Comparison of ENCODE assay signal across 24 cellular contexts in the genomic region with DNA sequence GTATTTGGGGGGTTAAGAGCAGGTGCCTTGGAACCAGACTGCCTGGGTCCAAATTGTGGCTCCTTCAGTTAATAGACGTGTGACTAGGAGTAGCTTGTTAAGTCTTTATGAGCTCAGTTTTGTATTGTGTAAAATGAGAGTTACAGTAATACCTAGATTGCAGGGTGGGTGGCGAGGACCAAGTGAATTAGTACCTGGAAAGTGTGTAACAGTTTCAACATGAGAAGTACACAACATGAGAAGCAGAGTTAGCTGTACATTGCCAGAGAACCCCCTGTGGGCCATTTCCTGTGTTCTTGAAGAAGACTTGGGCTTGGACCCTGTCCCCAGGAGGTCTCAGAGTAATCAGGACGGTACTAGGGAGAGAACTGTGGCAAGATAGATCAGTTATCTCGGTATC. TPM values are rescaled to one million over a fixed set of nuclear protein-coding genes. Genes with fewer than 3 reads are reported as not detected.
A peak's percentile ranks its signal among the peaks of the same experiment; 100 is the strongest.
DNase-seq lines count a peak whose midpoint lies in the region; ATAC-seq and TF ChIP-seq lines count a peak whose summit lies in the region.
"Had no signal": no experiment of that assay in that cellular context is flagged by ENCODE, and none has a peak within 500 bp of the region (broad histone marks: within the 10 kb centered on the region; RNA-seq: fewer than 3 reads in every experiment).

No MANE protein-coding gene starts in this region.

- H3K27me3 Mint-ChIP-seq in memory B cell (no peaks in the 10 kb centered on the region), chondrocyte (ENCODE audit: low read depth) (no peaks in the 10 kb centered on the region)
- H3K27me3 Mint-ChIP-seq: B cell, T-cell had no signal

- H3K4me1 Mint-ChIP-seq in memory B cell (peaks cover 2% of the 10 kb centered on the region), chondrocyte (ENCODE audit: low read depth) (no peaks in the 10 kb centered on the region)
- H3K4me1 Mint-ChIP-seq: neural crest cell, T-cell had no signal

- H3K27ac Mint-ChIP-seq in memory B cell: peak overlapping the region; percentile 9
- H3K27ac Mint-ChIP-seq in chondrocyte (ENCODE audit: unreplicated experiment): no peak overlapping the region

- no peak overlapping the region for H3K27ac ChIP-seq in right lobe of liver
- H3K27ac ChIP-seq: A549, heart left ventricle, transverse colon had no signal

- no peak for TF ChIP-seq CTCF in right lobe of liver (IDR thresholded peaks at IDR 0.05)
- no peak for TF ChIP-seq CTCF in chondrocyte (IDR thresholded peaks at IDR 0.05)

- no peak for TF ChIP-seq POLR2A in right lobe of liver (IDR thresholded peaks at IDR 0.05)

- WGBS in right lobe of liver (ENCODE audit: insufficient coverage, low coverage, low lambda C conversion rate, missing lambda C conversion rate): 100% methylated on average over 3 of the region's 4 CpGs

- H3K36me3 ChIP-seq in right lobe of liver: peaks cover 12 to 64% (median 37%) of the 10 kb centered on the region in 4 donors

- DNase-seq in activated CD4-positive, alpha-beta T cell treated with anti-CD3 and anti-CD28 coated beads for 48 hours: peak; percentile 51
- no peak for DNase-seq in activated CD4-positive, alpha-beta T cell treated with anti-CD3 and anti-CD28 coated beads for 1 hour
- DNase-seq in stimulated activated CD4-positive, alpha-beta T cell treated with anti-CD3 and anti-CD28 coated beads, TNF-alpha, amount 100 ng/mL, for 48 hours (ENCODE audit: low read depth in 3 of 3): peak in 2 of 3 donors; percentile 5 to 12
- DNase-seq in stimulated activated CD4-positive, alpha-beta T cell treated with anti-CD3 and anti-CD28 coated beads, Interleukin-12 subunit alpha, Interleukin-12 subunit beta, amount 100 ng/mL, for 4 hours: no peak
- no peak for DNase-seq in memory B cell (ENCODE audit: low spot score in 2 of 2)
- DNase-seq in right lobe of liver: no peak
- no peak for DNase-seq in HPDE6-E6E7 (ENCODE audit: extremely low spot score)
- DNase-seq in chondrocyte (ENCODE audit: low spot score): no peak
- DNase-seq: central memory CD4-positive, alpha-beta T cell; COR-L47; DND-41; KBM-7; MM.1S; NCI-H1436 treated with DMSO at 0.1 percent for 48 hours; NCI-H510A treated with DMSO at 0.1 percent for 48 hours; NK-92 treated with Interleukin-12 subunit alpha and Interleukin-12 subunit beta, amount 100 ng/mL, for 24 hours; SIG-M5; T-cell; transverse colon had no signal

- no peaks in the 10 kb centered on the region for H3K9me3 Mint-ChIP-seq in memory B cell
- H3K9me3 Mint-ChIP-seq in chondrocyte (ENCODE audit: low read depth): no peaks in the 10 kb centered on the region
- H3K9me3 Mint-ChIP-seq: neural crest cell, T-cell had no signal

- no peaks in the 10 kb centered on the region for H3K9me3 ChIP-seq in right lobe of liver
- H3K9me3 ChIP-seq: heart left ventricle, transverse colon had no signal

- H3K4me3 Mint-ChIP-seq in memory B cell: no peak overlapping the region
- no peak overlapping the region for H3K4me3 Mint-ChIP-seq in chondrocyte (ENCODE audit: unreplicated experiment)
- H3K4me3 Mint-ChIP-seq: B cell, neural crest cell, T-cell had no signal

- H3K27me3 ChIP-seq in right lobe of liver: no peaks in the 10 kb centered on the region
- H3K27me3 ChIP-seq: heart left ventricle, transverse colon had no signal

- H3K36me3 Mint-ChIP-seq in memory B cell (peaks cover 28% of the 10 kb centered on the region), chondrocyte (ENCODE audit: low read depth) (peaks cover 65% of the 10 kb centered on the region)

- H3K4me3 ChIP-seq in right lobe of liver: no peak overlapping the region
- H3K4me3 ChIP-seq: A549, heart left ventricle, transverse colon had no signal

- no peaks in the 10 kb centered on the region for H3K4me1 ChIP-seq in right lobe of liver
- H3K4me1 ChIP-seq: A549, heart left ventricle, transverse colon had no signal

- intact Hi-C loops in right lobe of liver (cut with DNase I): no loop called here

- ATAC-seq in memory B cell (ENCODE audit: low read depth) (no peak), right lobe of liver (no peak)
- ATAC-seq: A549, heart left ventricle, sciatic nerve, T-cell had no signal

RNA-seq across cellular contexts. Expression of a gene that starts 36.8 kb away (rescaled TPM):
- total RNA-seq in right lobe of liver (10 to 100 TPM; 59.4 to 93.0 (median 82.4) TPM), chondrocyte (210 to 236 TPM (median 228 TPM) in 3 replicates)

RNA-seq across cellular contexts. Expression of a gene that starts 42.7 kb away (rescaled TPM):
- total RNA-seq in right lobe of liver (1 to 10 TPM; 2.3 to 6.0 (median 4.9) TPM), chondrocyte (12.8 to 15.3 TPM (median 13.9 TPM) in 3 replicates)

RNA-seq across cellular contexts. Expression of a gene that starts 55.2 kb away (rescaled TPM):
- 1 to 10 TPM; 1.5 to 3.7 (median 2.8) TPM for total RNA-seq in right lobe of liver
- 14.5 to 18.1 TPM (median 14.7 TPM) in 3 replicates for total RNA-seq in chondrocyte

Comparison
In these comparisons a context has a peak if more than half of its experiments do, and no peak if none do; other contexts are left out.
1. DNase-seq: peak in activated CD4-positive, alpha-beta T cell treated with anti-CD3 and anti-CD28 coated beads for 48 hours (single experiment) and stimulated activated CD4-positive, alpha-beta T cell treated with anti-CD3 and anti-CD28 coated beads, TNF-alpha, amount 100 ng/mL, for 48 hours (2 of 3); none in activated CD4-positive, alpha-beta T cell treated with anti-CD3 and anti-CD28 coated beads for 1 hour (single experiment), stimulated activated CD4-positive, alpha-beta T cell treated with anti-CD3 and anti-CD28 coated beads, Interleukin-12 subunit alpha, Interleukin-12 subunit beta, amount 100 ng/mL, for 4 hours (single experiment), memory B cell (0 of 2), right lobe of liver (0 of 3), HPDE6-E6E7 (single experiment) and chondrocyte (single experiment).